19 cellular contexts compared by ENCODE assay signal in genomic region chr12:89075890-89076591, GRCh38.
"Had no signal": no experiment of that assay in that cellular context is flagged by ENCODE, and none has a peak within 500 bp of the region (broad histone marks: within the 10 kb centered on the region; RNA-seq: fewer than 3 reads in every experiment).

No MANE protein-coding gene starts in this region.

- H3K4me1 ChIP-seq: sigmoid colon, upper lobe of left lung had no signal

- H3K9me3 ChIP-seq: heart left ventricle, sigmoid colon, upper lobe of left lung had no signal

- H3K27me3 ChIP-seq: brain microvascular endothelial cell, heart left ventricle, sigmoid colon, upper lobe of left lung had no signal

- H3K27ac ChIP-seq: brain microvascular endothelial cell, heart left ventricle, sigmoid colon, upper lobe of left lung had no signal

- H3K36me3 ChIP-seq: brain microvascular endothelial cell, heart left ventricle, sigmoid colon, upper lobe of left lung had no signal

- DNase-seq: activated CD4-positive, alpha-beta T cell treated with anti-CD3 and anti-CD28 coated beads, Interleukin-2, amount 50 U/mL, for 4 hours; activated CD4-positive, CD25-positive, alpha-beta regulatory T cell treated with anti-CD3 and anti-CD28 coated beads, Interleukin-2, amount 50 U/mL, for 72 hours; activated CD8-positive, alpha-beta memory T cell treated with anti-CD3 and anti-CD28 coated beads, Interleukin-2, amount 10 ng/mL, durations not matched to agents 7 days and 5 days; activated effector memory CD4-positive, alpha-beta T cell treated with Interleukin-2 at 50 U/mL for 16 hours; activated T-cell treated with anti-CD3 and anti-CD28 coated beads, Interleukin-2, amount 50 U/mL, for 24 hours; brain microvascular endothelial cell; cerebellar nuclear complex; dermis blood vessel endothelial cell; erythroblast; heart left ventricle; mesenchymal stem cell; occipital lobe; sigmoid colon; stimulated activated CD4-positive, alpha-beta T cell treated with anti-CD3 and anti-CD28 coated beads, Interleukin-4, amount 100 ng/mL, for 1 hour; stimulated activated CD8-positive, alpha-beta memory T cell treated with anti-CD3 and anti-CD28 coated beads, Interleukin-4, amount 100 ng/mL, for 48 hours; stimulated activated naive CD8-positive, alpha-beta T cell treated with anti-CD3 and anti-CD28 coated beads, Interleukin-15, Interleukin-2, amounts not matched to agents 100 U/mL and 50 U/mL, for 24 hours; upper lobe of left lung had no signal

- ATAC-seq: activated CD8-positive, alpha-beta memory T cell treated with anti-CD3 and anti-CD28 coated beads, Interleukin-2, amount 10 ng/mL, durations not matched to agents 7 days and 5 days; activated naive CD4-positive, alpha-beta T cell treated with anti-CD3 and anti-CD28 coated beads, Interleukin-2, amount 50 U/mL, for 72 hours; heart left ventricle; left lobe of liver; stimulated activated naive CD8-positive, alpha-beta T cell treated with anti-CD3 and anti-CD28 coated beads, Interleukin-15, Interleukin-2, amounts not matched to agents 100 U/mL and 50 U/mL, for 24 hours had no signal

- H3K4me3 ChIP-seq: heart left ventricle, sigmoid colon, upper lobe of left lung had no signal
